In genomic region chrX:53442322-53442631, GRCh38 we compare ENCODE assay signal across 11 cellular contexts. TPM values are rescaled to one million over a fixed set of nuclear protein-coding genes. Genes with fewer than 3 reads are reported as not detected.
DNase-seq lines count a peak whose midpoint lies in the region; ATAC-seq and TF ChIP-seq lines count a peak whose summit lies in the region.
"Had no signal": no experiment of that assay in that cellular context is flagged by ENCODE, and none has a peak within 500 bp of the region (broad histone marks: within the 10 kb centered on the region; RNA-seq: fewer than 3 reads in every experiment).

No MANE protein-coding gene starts in this region.

- peaks cover 3% of the 10 kb centered on the region for H3K9me3 Mint-ChIP-seq in glutamatergic neuron (ENCODE audit: unreplicated experiment)

- no peaks in the 10 kb centered on the region for H3K9me2 ChIP-seq in PC-9 (ENCODE audit: insufficient read depth)

- CTCF ChIA-PET in PC-9 (lab: Charles Lee): interaction anchor here (0.7 kb wide), 1 partner anchor 133 kb away, joined by 5 read pairs; no protein-coding TSS in a partner anchor

- no peaks in the 10 kb centered on the region for H3K27me3 ChIP-seq in right atrium auricular region
- no peaks in the 10 kb centered on the region for H3K27me3 ChIP-seq in PC-9 (ENCODE audit: insufficient read depth, low read depth)
- peaks cover 0 to 6% (median 0%) of the 10 kb centered on the region in 4 donors for H3K27me3 ChIP-seq in upper lobe of left lung
- H3K27me3 ChIP-seq: testis had no signal

- H3K4me2 ChIP-seq in PC-9: peak overlapping the region; percentile 77; the same call in 1 of the 2 replicates

- H3K36me3 ChIP-seq in right atrium auricular region: no peaks in the 10 kb centered on the region
- H3K36me3 ChIP-seq in PC-9 (ENCODE audit: low read depth): no peaks in the 10 kb centered on the region
- no peaks in the 10 kb centered on the region for H3K36me3 ChIP-seq in upper lobe of left lung
- H3K36me3 ChIP-seq: cardiac muscle cell had no signal

- H3K9me3 ChIP-seq in right atrium auricular region (no peaks in the 10 kb centered on the region), PC-9 (ENCODE audit: insufficient read depth, low read depth) (no peaks in the 10 kb centered on the region), upper lobe of left lung (no peaks in the 10 kb centered on the region)
- H3K9me3 ChIP-seq: testis had no signal

- peaks cover 5% of the 10 kb centered on the region; the same call in 1 of the 2 replicates for H3F3A ChIP-seq in PC-9 (ENCODE audit: insufficient read depth, low read depth)

- intact Hi-C loops in left cardiac atrium (cut with DNase I): no loop called here
- intact Hi-C loops in PC-9 (cut with micrococcal nuclease; ENCODE audit: unreplicated experiment): no loop called here

- POLR2A ChIA-PET in PC-9 (lab: Charles Lee; ENCODE audit: unreplicated experiment): interaction anchor here (0.6 to 0.7 kb wide), 2 partner anchors 163 to 447 kb away, joined by 4 read pairs; no protein-coding TSS in a partner anchor

- H3K4me1 ChIP-seq in right atrium auricular region: peaks cover 0 to 6% of the 10 kb centered on the region in 2 donors
- H3K4me1 ChIP-seq in PC-9 (replicated peaks; ENCODE audit: insufficient read depth): no peaks in the 10 kb centered on the region
- H3K4me1 ChIP-seq in upper lobe of left lung: peaks cover 0 to 15% (median 4%) of the 10 kb centered on the region in 4 donors

- H3K27ac ChIP-seq in right atrium auricular region: peak overlapping the region in 1 of 2 donors; percentile 28
- no peak overlapping the region for H3K27ac ChIP-seq in PC-9
- peak overlapping the region in 2 of 4 donors; percentile 71 to 87 for H3K27ac ChIP-seq in upper lobe of left lung
- H3K27ac ChIP-seq: cardiac muscle cell, testis, VCaP had no signal

- H3K27ac Mint-ChIP-seq in glutamatergic neuron (ENCODE audit: unreplicated experiment): no peak overlapping the region

- H3K79me2 ChIP-seq in PC-9 (ENCODE audit: low read depth): no peaks in the 10 kb centered on the region

- H3K4me1 Mint-ChIP-seq in glutamatergic neuron (ENCODE audit: low read depth, unreplicated experiment): peaks cover 3% of the 10 kb centered on the region

- peak overlapping the region; percentile 33 to 44 for H3K4me3 ChIP-seq in right atrium auricular region
- H3K4me3 ChIP-seq in PC-9: no peak overlapping the region
- peak overlapping the region in 3 of 4 donors; percentile 30 to 53 (median 45) for H3K4me3 ChIP-seq in upper lobe of left lung

- BruUV-seq in PC-9 (replicated peaks; lab: Mats Ljungman, UMichigan): no TSS peak

- no peak overlapping the region for H2AFZ ChIP-seq in PC-9

- no peak for TF ChIP-seq POLR2A in upper lobe of left lung (IDR thresholded peaks at IDR 0.05)

- peak overlapping the region; percentile 83 for H3K4me3 Mint-ChIP-seq in glutamatergic neuron (ENCODE audit: unreplicated experiment)

- DNase-seq in right atrium auricular region (ENCODE audit: low spot score): no peak
- DNase-seq in left cardiac atrium: no peak
- no peak for DNase-seq in PC-9
- DNase-seq in glutamatergic neuron: no peak
- peak in 1 of 2 donors; percentile 33 for DNase-seq in upper lobe of left lung
- no peak for DNase-seq in central memory CD4-positive, alpha-beta T cell
- DNase-seq in T1000 (lab: John Stamatoyannopoulos, UW): no peak

- H3K27me3 Mint-ChIP-seq in glutamatergic neuron (ENCODE audit: unreplicated experiment): no peaks in the 10 kb centered on the region

- no peak for TF ChIP-seq CTCF in right atrium auricular region (IDR thresholded peaks at IDR 0.05)
- no peak for TF ChIP-seq CTCF in PC-9 (conservative IDR thresholded peaks at IDR 0.05)
- TF ChIP-seq CTCF in glutamatergic neuron (IDR thresholded peaks at IDR 0.05; ENCODE audit: partially characterized antibody, unreplicated experiment): no peak
- TF ChIP-seq CTCF in upper lobe of left lung (IDR thresholded peaks at IDR 0.05): no peak

- no peak for ATAC-seq in left cardiac atrium
- ATAC-seq in upper lobe of left lung (ENCODE audit: low FRiP score in 2 of 2): no peak
- no peak for ATAC-seq in HG02642 (IDR thresholded peaks at IDR 0.05; ENCODE audit: poor library complexity, unreplicated experiment)

- no peaks in the 10 kb centered on the region for H4K20me1 ChIP-seq in PC-9 (ENCODE audit: insufficient read depth)

- no peaks in the 10 kb centered on the region for H3K36me3 Mint-ChIP-seq in glutamatergic neuron (ENCODE audit: unreplicated experiment)

- no peak for TF ChIP-seq EP300 in upper lobe of left lung (IDR thresholded peaks at IDR 0.05)

- 17% methylated on average over 1 of the region's 1 CpG; no CpG with 5 or more reads in 1 of the 2 donors for WGBS in upper lobe of left lung, 2 donors

RNA-seq across cellular contexts. Expression of gene HSD17B10, which starts 8.1 kb away (rescaled TPM):
- total RNA-seq in right atrium auricular region (100 to 1,000 TPM in 1 of 2 donors, 10 to 100 TPM in 1; 81.7 to 102 TPM), left cardiac atrium (100 to 1,000 TPM in 1 of 2 donors, 10 to 100 TPM in 1; 98.9 to 106 TPM), PC-9 (2021) (204 and 234 TPM in 2 replicates), glutamatergic neuron (ENCODE audit: unreplicated experiment) (89.0 TPM), upper lobe of left lung (10 to 100 TPM in 5 of 6 donors, 1 to 10 TPM in 1; 7.3 to 71.3 (median 45.3) TPM)

RNA-seq across cellular contexts. Expression of gene RIBC1, which starts 19.6 kb away (rescaled TPM):
- total RNA-seq in right atrium auricular region (1 to 10 TPM in 1 of 2 donors, under 1 TPM in 1; 0.86 to 1.1 TPM), left cardiac atrium (under 1 TPM; 0.26 to 0.80 TPM), PC-9 (2021) (2.2 and 4.5 TPM in 2 replicates), glutamatergic neuron (ENCODE audit: unreplicated experiment) (0.64 TPM), upper lobe of left lung (10 to 100 TPM in 2 of 6 donors, 1 to 10 TPM in 3, under 1 TPM in 1; 0.94 to 21.8 (median 5.4) TPM)

RNA-seq across cellular contexts. Expression of gene SMC1A, which starts 19.8 kb away (rescaled TPM):
- 10 to 100 TPM; 19.4 to 27.9 TPM for total RNA-seq in right atrium auricular region
- total RNA-seq in left cardiac atrium: 10 to 100 TPM; 42.8 to 43.3 TPM
- 114 and 162 TPM in 2 replicates for total RNA-seq in PC-9 (2021)
- total RNA-seq in glutamatergic neuron (ENCODE audit: unreplicated experiment): 48.1 TPM
- 10 to 100 TPM; 27.2 to 49.3 (median 42.5) TPM for total RNA-seq in upper lobe of left lung
